Comparison of ENCODE assay signal across 8 cellular contexts in the genomic region with DNA sequence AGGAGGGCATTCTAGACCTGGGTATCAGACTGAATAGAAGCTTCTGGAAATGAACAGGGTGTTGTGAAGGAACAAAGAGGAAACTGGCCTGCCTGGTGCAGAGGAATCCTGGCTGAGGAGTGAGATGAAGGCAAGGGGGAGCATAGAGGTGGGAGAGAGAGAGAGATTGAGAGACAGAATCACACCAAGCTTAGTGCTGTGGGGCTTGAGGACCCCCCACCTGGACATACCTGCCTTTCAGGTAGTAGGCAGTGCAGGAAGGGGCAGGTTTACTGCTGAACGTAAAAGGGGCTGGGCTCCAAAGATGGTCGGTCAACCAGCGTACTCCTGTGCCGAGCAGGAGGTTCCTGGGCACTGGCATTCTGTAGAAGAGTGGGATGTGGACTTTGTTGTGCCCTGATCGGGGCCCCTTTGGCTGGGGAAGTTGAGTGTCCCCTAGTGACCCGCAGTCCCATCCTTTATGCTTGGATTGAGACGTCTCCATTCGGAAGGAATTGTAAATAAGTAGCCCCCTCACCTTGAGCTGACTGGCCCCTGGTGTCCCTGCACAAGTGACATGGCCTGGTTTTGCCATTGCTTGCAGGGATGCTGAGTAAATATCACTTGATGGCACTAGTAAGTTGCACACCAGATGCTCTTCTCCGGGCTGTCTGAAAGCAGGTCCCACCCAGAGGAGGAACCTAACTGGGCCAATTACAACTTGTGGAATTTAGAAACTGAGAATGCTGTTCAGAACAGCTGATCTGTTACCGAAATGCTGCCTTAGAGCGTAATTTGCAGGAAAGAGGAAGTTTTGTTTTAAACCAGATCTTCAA. TPM values are rescaled to one million over a fixed set of nuclear protein-coding genes. Genes with fewer than 3 reads are reported as not detected.
A peak's percentile ranks its signal among the peaks of the same experiment; 100 is the strongest.
DNase-seq lines count a peak whose midpoint lies in the region; ATAC-seq and TF ChIP-seq lines count a peak whose summit lies in the region.

No MANE protein-coding gene starts in this region.

- ATAC-seq in GM18520 (IDR thresholded peaks at IDR 0.05; ENCODE audit: unreplicated experiment) (peak; percentile 21), HG03354 (IDR thresholded peaks at IDR 0.05; ENCODE audit: poor library complexity, severe bottlenecking, unreplicated experiment) (peak; percentile 42), T-cell (replicated peaks in 1 of 4) (peak; percentile 45 to 66 (median 50))

- peak overlapping the region; percentile 86 to 89 for H3K27ac Mint-ChIP-seq in T-cell

- dilution Hi-C loops in mammary epithelial cell (cut with HindIII; ENCODE audit: low sequenced_read_pairs) = no loop called here

- H3K36me3 ChIP-seq in A673 (ENCODE audit: insufficient read depth, low read length, poor library complexity, severe bottlenecking) (no peaks in the 10 kb centered on the region), mammary epithelial cell (ENCODE audit: insufficient read depth, low read length) (no peaks in the 10 kb centered on the region)

- no peaks in the 10 kb centered on the region for H3K27me3 Mint-ChIP-seq in T-cell

- intact Hi-C loops in A673 (cut with micrococcal nuclease; ENCODE audit: unreplicated experiment) (no loop called here), mammary epithelial cell (cut with micrococcal nuclease) (loop anchor here (1.0 to 5.0 kb wide), 4 partner anchors 64 to 295 kb away; no protein-coding TSS in a partner anchor)

- H3K27ac ChIP-seq in A673 (ENCODE audit: low read depth, low read length, poor library complexity, severe bottlenecking) (no peak overlapping the region), mammary epithelial cell (ENCODE audit: insufficient read depth, low read depth, low read length) (no peak overlapping the region)

- H3K9me3 Mint-ChIP-seq in T-cell = no peaks in the 10 kb centered on the region

- TF ChIP-seq CTCF in A673 (conservative IDR thresholded peaks at IDR 0.05; ENCODE audit: low read depth, low read length) (peak; percentile 17; the same call in 1 of the 2 replicates), mammary epithelial cell (conservative IDR thresholded peaks at IDR 0.05 in 1 of 2, IDR thresholded peaks at IDR 0.05 in 1 of 2; ENCODE audit: extremely low read depth in 1 of 2, insufficient read depth in 1 of 2, low read depth in 1 of 2, low read length in 2 of 2) (no peak)

- CTCF ChIA-PET in A673 (lab: Charles Lee) (no interaction called here), T-cell (lab: Charles Lee) (interaction anchor here in 1 of 2 donors (1.0 kb wide), 1 partner anchor 295 kb away, joined by 3 read pairs; no protein-coding TSS in a partner anchor), mammary epithelial cell (lab: Charles Lee; ENCODE audit: low non-redundant PET) (no interaction called here)

- POLR2A ChIA-PET in A673 (lab: Charles Lee; ENCODE audit: low non-redundant PET) (no interaction called here), T-cell (lab: Charles Lee) (interaction anchor here in 1 of 2 donors (0.8 kb wide), 1 partner anchor 29 kb away, joined by 4 read pairs; no protein-coding TSS in a partner anchor)

- H3K4me1 ChIP-seq in A673 (ENCODE audit: insufficient read depth, low read length, poor library complexity, severe bottlenecking) (peaks cover 14% of the 10 kb centered on the region), mammary epithelial cell (ENCODE audit: insufficient read depth, low read length) (peaks cover 14% of the 10 kb centered on the region)

- peaks cover 3% of the 10 kb centered on the region for H3K36me3 Mint-ChIP-seq in T-cell

- H3K4me1 Mint-ChIP-seq in T-cell = peaks cover 41 to 47% (median 44%) of the 10 kb centered on the region in 3 donors

- H3K9ac ChIP-seq in mammary epithelial cell (ENCODE audit: insufficient read depth, low read length) = peak overlapping the region; percentile 60

- peaks cover 60% of the 10 kb centered on the region for H3K79me2 ChIP-seq in mammary epithelial cell (ENCODE audit: insufficient read depth, low read length)

- WGBS in mammary epithelial cell (ENCODE audit: low coverage, missing lambda C conversion rate) = 13% methylated on average over 11 of the region's 11 CpGs

- peak overlapping the region; percentile 76 to 95 (median 80) for H3K4me3 Mint-ChIP-seq in T-cell

- DNase-seq in A673 (ENCODE audit: low spot score) (peak; percentile 56), T-cell (peak in 33 of 34 experiments; percentile 12 to 59 (median 38)), mammary epithelial cell (peak; percentile 51), inferior parietal cortex (ENCODE audit: extremely low spot score) (peak; percentile 71), SW480 (ENCODE audit: low spot score) (no peak)
- DNase-seq in stimulated activated CD4-positive, alpha-beta T cell treated with anti-CD3 and anti-CD28 coated beads, Interleukin-15, amount 100 ng/mL, for 1 hour (ENCODE audit: low read depth in 1 of 2, low spot score in 1 of 2) = peak; percentile 14 to 17

- peak overlapping the region; percentile 87 for H2AFZ ChIP-seq in mammary epithelial cell (ENCODE audit: low read depth, low read length)

- in situ Hi-C loops in mammary epithelial cell (cut with MboI; ENCODE audit: low sequenced_read_pairs in 2 of 2) = no loop called here

- H3K27me3 ChIP-seq in A673 (replicated peaks; ENCODE audit: insufficient read depth, low read depth, low read length, poor library complexity) = no peaks in the 10 kb centered on the region
- no peaks in the 10 kb centered on the region for H3K27me3 ChIP-seq in mammary epithelial cell (ENCODE audit: insufficient read depth, low read length)

- peak overlapping the region; percentile 93 for H3K4me2 ChIP-seq in mammary epithelial cell (ENCODE audit: insufficient read depth, low read depth, low read length)

- H4K20me1 ChIP-seq in mammary epithelial cell (ENCODE audit: insufficient read depth, low read length) = no peaks in the 10 kb centered on the region

- H3K4me3 ChIP-seq in A673 (ENCODE audit: low read depth, low read length, poor library complexity, severe bottlenecking) (peak overlapping the region; percentile 65), mammary epithelial cell (replicated peaks in 1 of 3; ENCODE audit: insufficient read depth in 1 of 3, low read depth in 2 of 3, low read length in 3 of 3) (peak overlapping the region; percentile 40 to 95 (median 88))

- BruUV-seq in A673 (replicated peaks; lab: Mats Ljungman, UMichigan) = no TSS peak
- BruUV-seq in mammary epithelial cell (replicated peaks; lab: Mats Ljungman, UMichigan) = no TSS peak

- no peaks in the 10 kb centered on the region for H3K9me3 ChIP-seq in A673 (ENCODE audit: low read depth, low read length, poor library complexity, severe bottlenecking)
- H3K9me3 ChIP-seq in mammary epithelial cell (replicated peaks; ENCODE audit: insufficient read depth, low read length) = peaks cover under 1% of the 10 kb centered on the region

RNA-seq across cellular contexts. Expression of gene UBE2F, which starts 1.4 kb away (rescaled TPM):
- 49.0 and 51.2 TPM in 2 replicates for total RNA-seq in A673 (2021)
- total RNA-seq in T-cell = 10 to 100 TPM; 35.1 to 53.6 (median 37.3) TPM
- 10 to 100 TPM; 41.5 to 69.3 TPM for total RNA-seq in mammary epithelial cell
- polyA plus RNA-seq in mammary epithelial cell = 84.4 TPM
- polyA minus RNA-seq in mammary epithelial cell = 30.8 TPM
